In the genomic region with DNA sequence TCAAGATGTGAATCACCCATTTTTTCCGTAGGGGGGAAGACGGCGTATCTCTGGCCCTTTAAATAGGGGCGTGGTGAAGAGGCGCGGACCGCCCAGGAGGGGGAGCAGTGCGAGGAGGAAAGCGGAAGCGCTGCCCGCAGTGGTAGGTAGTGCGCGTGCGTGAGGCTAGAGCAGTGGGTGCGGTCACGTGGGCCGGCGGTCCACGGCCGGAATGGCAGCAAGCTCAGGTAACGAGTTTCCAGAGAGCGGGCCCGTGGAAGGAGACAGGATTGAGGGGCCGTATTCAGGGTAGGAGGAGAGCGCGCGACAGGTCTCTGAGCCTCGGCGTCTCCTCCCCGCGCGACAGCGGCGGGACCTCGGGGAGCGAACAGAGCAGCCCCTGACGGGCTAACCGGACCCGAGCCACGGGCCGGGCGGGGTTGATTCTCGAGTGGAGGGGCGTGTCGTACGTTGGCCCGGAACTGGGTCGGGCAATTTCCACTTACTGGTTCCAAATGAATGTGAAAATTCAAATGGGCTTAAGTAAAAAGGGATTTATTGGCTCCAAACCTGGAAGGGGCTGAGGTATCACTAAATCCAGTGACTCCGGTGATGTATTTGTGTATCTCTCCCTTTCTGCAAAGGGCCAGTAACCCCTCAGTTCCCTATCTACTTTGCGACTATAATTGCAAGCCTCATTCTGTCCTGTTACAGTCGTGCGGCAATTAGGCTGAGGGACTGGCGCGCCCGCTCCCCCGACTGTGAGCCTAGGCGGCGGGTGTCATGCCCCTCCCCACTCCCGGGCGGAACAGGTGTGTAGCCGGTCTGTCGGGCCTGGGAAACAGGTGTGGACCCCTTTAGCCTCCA, we compare ENCODE assay signal across 8 cellular contexts. TPM values are rescaled to one million over a fixed set of nuclear protein-coding genes. Genes with fewer than 3 reads are reported as not detected.
DNase-seq lines count a peak whose midpoint lies in the region; ATAC-seq, FAIRE-seq and TF ChIP-seq lines count a peak whose summit lies in the region.

A gene with protein sequence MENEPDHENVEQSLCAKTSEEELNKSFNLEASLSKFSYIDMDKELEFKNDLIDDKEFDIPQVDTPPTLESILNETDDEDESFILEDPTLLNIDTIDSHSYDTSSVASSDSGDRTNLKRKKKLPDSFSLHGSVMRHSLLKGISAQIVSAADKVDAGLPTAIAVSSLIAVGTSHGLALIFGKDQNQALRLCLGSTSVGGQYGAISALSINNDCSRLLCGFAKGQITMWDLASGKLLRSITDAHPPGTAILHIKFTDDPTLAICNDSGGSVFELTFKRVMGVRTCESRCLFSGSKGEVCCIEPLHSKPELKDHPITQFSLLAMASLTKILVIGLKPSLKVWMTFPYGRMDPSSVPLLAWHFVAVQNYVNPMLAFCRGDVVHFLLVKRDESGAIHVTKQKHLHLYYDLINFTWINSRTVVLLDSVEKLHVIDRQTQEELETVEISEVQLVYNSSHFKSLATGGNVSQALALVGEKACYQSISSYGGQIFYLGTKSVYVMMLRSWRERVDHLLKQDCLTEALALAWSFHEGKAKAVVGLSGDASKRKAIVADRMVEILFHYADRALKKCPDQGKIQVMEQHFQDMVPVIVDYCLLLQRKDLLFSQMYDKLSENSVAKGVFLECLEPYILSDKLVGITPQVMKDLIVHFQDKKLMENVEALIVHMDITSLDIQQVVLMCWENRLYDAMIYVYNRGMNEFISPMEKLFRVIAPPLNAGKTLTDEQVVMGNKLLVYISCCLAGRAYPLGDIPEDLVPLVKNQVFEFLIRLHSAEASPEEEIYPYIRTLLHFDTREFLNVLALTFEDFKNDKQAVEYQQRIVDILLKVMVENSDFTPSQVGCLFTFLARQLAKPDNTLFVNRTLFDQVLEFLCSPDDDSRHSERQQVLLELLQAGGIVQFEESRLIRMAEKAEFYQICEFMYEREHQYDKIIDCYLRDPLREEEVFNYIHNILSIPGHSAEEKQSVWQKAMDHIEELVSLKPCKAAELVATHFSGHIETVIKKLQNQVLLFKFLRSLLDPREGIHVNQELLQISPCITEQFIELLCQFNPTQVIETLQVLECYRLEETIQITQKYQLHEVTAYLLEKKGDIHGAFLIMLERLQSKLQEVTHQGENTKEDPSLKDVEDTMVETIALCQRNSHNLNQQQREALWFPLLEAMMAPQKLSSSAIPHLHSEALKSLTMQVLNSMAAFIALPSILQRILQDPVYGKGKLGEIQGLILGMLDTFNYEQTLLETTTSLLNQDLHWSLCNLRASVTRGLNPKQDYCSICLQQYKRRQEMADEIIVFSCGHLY (N-terminal part only) (plus strand): TSS at position 168 of the 846 bp plus-strand sequence. CDS start 12,467 bp downstream, outside the sequence.

- no peaks in the 10 kb centered on the region for H3K27me3 Mint-ChIP-seq in mesothelial cell of epicardium (ENCODE audit: low read depth)

- H3K4me1 Mint-ChIP-seq in mesothelial cell of epicardium = peaks cover 25% of the 10 kb centered on the region

- H3K9me3 ChIP-seq in HUES48 (ENCODE audit: control insufficient read depth, insufficient read depth, low read length) (no peaks in the 10 kb centered on the region), NT2/D1 (ENCODE audit: insufficient read depth, low read length) (no peaks in the 10 kb centered on the region)

- no peaks in the 10 kb centered on the region for H3K9me3 Mint-ChIP-seq in mesothelial cell of epicardium

- H3K4me1 ChIP-seq in HUES48 (ENCODE audit: control insufficient read depth, insufficient read depth, low read length) (peaks cover 4% of the 10 kb centered on the region; the same call in 1 of the 2 replicates), NT2/D1 (ENCODE audit: insufficient read depth, insufficient read length) (peaks cover 2% of the 10 kb centered on the region)

- peak; percentile 94 for ATAC-seq in GM21390 (IDR thresholded peaks at IDR 0.05; ENCODE audit: unreplicated experiment)

- H3K36me3 ChIP-seq in HUES48 (ENCODE audit: control insufficient read depth, insufficient read depth, low read length) = no peaks in the 10 kb centered on the region; the same call in 1 of the 2 replicates
- H3K36me3 ChIP-seq in NT2/D1 (ENCODE audit: insufficient read depth, insufficient read length, low read length) = peaks cover 2% of the 10 kb centered on the region

- H3K9ac ChIP-seq in HUES48 (ENCODE audit: low read depth, low read length) (peak within 1 kb of the TSS; percentile 32; the same call in 1 of the 2 replicates), NT2/D1 (ENCODE audit: insufficient read length, low read depth) (peak within 1 kb of the TSS; percentile 87)

- peak within 1 kb of the TSS; percentile 93 for H3K27ac Mint-ChIP-seq in mesothelial cell of epicardium

- TF ChIP-seq CTCF in mesothelial cell of epicardium (IDR thresholded peaks at IDR 0.05; ENCODE audit: unreplicated experiment) = peak; percentile 60

- H3K4me3 Mint-ChIP-seq in mesothelial cell of epicardium = peak within 1 kb of the TSS; percentile 92

- no peaks in the 10 kb centered on the region for H3K27me3 ChIP-seq in HUES48 (ENCODE audit: control insufficient read depth, insufficient read depth, low read length)
- peaks cover 14% of the 10 kb centered on the region for H3K27me3 ChIP-seq in NT2/D1 (ENCODE audit: insufficient read depth, insufficient read length)

- peak; percentile 81 for FAIRE-seq in endometrium (lab: Jason Lieb, UNC)

- DNase-seq in D341Med (ENCODE audit: low spot score) = peak; percentile 99
- DNase-seq in NT2/D1 (ENCODE audit: low read depth, low spot score) = peak; percentile 90
- DNase-seq in activated CD8-positive, alpha-beta memory T cell treated with anti-CD3 and anti-CD28 coated beads, Interleukin-2, amount 50 U/mL, for 1 hour (ENCODE audit: extremely low read depth) = peak; percentile 95
- peak; percentile 96 to 97 for DNase-seq in mesothelial cell of epicardium (ENCODE audit: low spot score in 2 of 2, unreplicated experiment in 2 of 2)
- DNase-seq in stimulated activated CD8-positive, alpha-beta memory T cell treated with anti-CD3 and anti-CD28 coated beads, Interleukin-15, amount 100 ng/mL, for 48 hours (ENCODE audit: low read depth in 2 of 2) = peak; percentile 94 to 95

- H3K27ac ChIP-seq in HUES48 (ENCODE audit: low read depth, low read length) = no peak within 1 kb of the TSS

- H3K4me3 ChIP-seq in HUES48 (ENCODE audit: low read depth, low read length) (peak within 1 kb of the TSS; percentile 80), NT2/D1 (ENCODE audit: insufficient read length, low read depth) (peak within 1 kb of the TSS; percentile 90)

- no peaks in the 10 kb centered on the region for H3K36me3 Mint-ChIP-seq in mesothelial cell of epicardium

RNA-seq across cellular contexts. Expression of the gene that starts here (rescaled TPM):
- 67.5 to 82.4 TPM (median 73.3 TPM) in 3 replicates for total RNA-seq in mesothelial cell of epicardium
